23 cellular contexts compared by ENCODE assay signal in the genomic region with DNA sequence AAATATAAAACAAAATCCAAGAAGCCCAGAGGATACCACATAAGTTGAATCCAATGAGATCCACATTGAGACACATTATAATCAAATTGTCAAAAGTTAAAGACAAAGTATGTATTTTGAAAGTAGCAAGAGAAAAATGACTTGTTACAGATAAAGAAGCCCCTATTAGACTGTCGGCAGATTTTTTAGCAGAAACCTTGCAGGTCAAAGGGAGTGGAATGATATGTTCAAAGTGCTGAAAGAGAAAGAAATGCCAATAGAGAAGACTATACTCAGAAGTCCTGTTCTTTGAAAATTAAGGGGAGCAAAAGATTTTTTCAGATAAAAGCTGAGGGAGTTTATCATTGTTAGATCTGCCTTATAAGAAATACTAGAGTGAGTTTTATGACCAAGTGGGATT.
DNase-seq lines count a peak whose midpoint lies in the region; ATAC-seq and TF ChIP-seq lines count a peak whose summit lies in the region.
"Had no signal": no experiment of that assay in that cellular context is flagged by ENCODE, and none has a peak within 500 bp of the region (broad histone marks: within the 10 kb centered on the region; RNA-seq: fewer than 3 reads in every experiment).

No MANE protein-coding gene starts in this region.

- TF ChIP-seq CTCF in MCF 10A (IDR thresholded peaks at IDR 0.05; ENCODE audit: unreplicated experiment), result no peak
- no peak for TF ChIP-seq CTCF in breast epithelium (IDR thresholded peaks at IDR 0.05)
- TF ChIP-seq CTCF in WTC11 (IDR thresholded peaks at IDR 0.05), result no peak

- H3K27me3 Mint-ChIP-seq in MCF 10A (ENCODE audit: insufficient read depth, unreplicated experiment) (no peaks in the 10 kb centered on the region), WTC11 (ENCODE audit: low read depth) (no peaks in the 10 kb centered on the region)
- H3K27me3 Mint-ChIP-seq in activated T-helper 1 cell treated with anti-CD3 and anti-CD28 coated beads, Interleukin-12 subunit alpha, Interleukin-12 subunit beta, Interleukin-2, Interleukin-4 antibody, amounts not matched to agents 30 ng/mL and 10 ng/mL and 1 ng/mL, durations not matched to agents 14 hours and 24 hours and 36 hours (ENCODE audit: insufficient read depth), result no peaks in the 10 kb centered on the region
- H3K27me3 Mint-ChIP-seq: CD4-positive, alpha-beta memory T cell; CD4-positive, CD25-positive, alpha-beta regulatory T cell; CD8-positive, alpha-beta memory T cell had no signal

- H3K4me1 Mint-ChIP-seq in MCF 10A (ENCODE audit: insufficient read depth, unreplicated experiment) (no peaks in the 10 kb centered on the region), WTC11 (no peaks in the 10 kb centered on the region)
- H3K4me1 Mint-ChIP-seq in activated T-helper 1 cell treated with anti-CD3 and anti-CD28 coated beads, Interleukin-12 subunit alpha, Interleukin-12 subunit beta, Interleukin-2, Interleukin-4 antibody, amounts not matched to agents 30 ng/mL and 10 ng/mL and 1 ng/mL, durations not matched to agents 14 hours and 24 hours and 36 hours (ENCODE audit: low read depth), result no peaks in the 10 kb centered on the region
- H3K4me1 Mint-ChIP-seq: CD14-positive monocyte; CD4-positive, alpha-beta memory T cell; CD4-positive, CD25-positive, alpha-beta regulatory T cell; CD8-positive, alpha-beta memory T cell had no signal

- H3K4me3 Mint-ChIP-seq in MCF 10A (ENCODE audit: unreplicated experiment), result no peak overlapping the region
- H3K4me3 Mint-ChIP-seq in WTC11, result no peak overlapping the region
- H3K4me3 Mint-ChIP-seq in activated T-helper 1 cell treated with anti-CD3 and anti-CD28 coated beads, Interleukin-12 subunit alpha, Interleukin-12 subunit beta, Interleukin-2, Interleukin-4 antibody, amounts not matched to agents 30 ng/mL and 10 ng/mL and 1 ng/mL, durations not matched to agents 14 hours and 24 hours and 36 hours, result no peak overlapping the region
- H3K4me3 Mint-ChIP-seq: CD14-positive monocyte; CD4-positive, alpha-beta memory T cell; CD4-positive, CD25-positive, alpha-beta regulatory T cell; CD8-positive, alpha-beta memory T cell had no signal

- H3K4me3 ChIP-seq in breast epithelium, result no peak overlapping the region
- H3K4me3 ChIP-seq: BLaER1, GM12878 had no signal

- H3K36me3 ChIP-seq in breast epithelium, result no peaks in the 10 kb centered on the region
- H3K36me3 ChIP-seq: BE2C, BLaER1 had no signal

- POLR2A ChIA-PET in MCF 10A (lab: Yijun Ruan, JAX), result no interaction called here
- POLR2A ChIA-PET in WTC11 (lab: Charles Lee), result no interaction called here

- intact Hi-C loops in MCF 10A (cut with micrococcal nuclease), result no loop called here
- intact Hi-C loops in breast epithelium (cut with DNase I; ENCODE audit: low total_unique reads), result no loop called here
- intact Hi-C loops in activated T-helper 1 cell treated with anti-CD3 and anti-CD28 coated beads, Interleukin-12 subunit alpha, Interleukin-12 subunit beta, Interleukin-2, Interleukin-4 antibody, amounts not matched to agents 30 ng/mL and 10 ng/mL and 1 ng/mL, durations not matched to agents 14 hours and 24 hours and 36 hours (cut with micrococcal nuclease), result no loop called here

- H3K9me3 Mint-ChIP-seq in MCF 10A (ENCODE audit: unreplicated experiment), result peaks cover 8% of the 10 kb centered on the region
- peaks cover 46% of the 10 kb centered on the region for H3K9me3 Mint-ChIP-seq in WTC11
- H3K9me3 Mint-ChIP-seq in activated T-helper 1 cell treated with anti-CD3 and anti-CD28 coated beads, Interleukin-12 subunit alpha, Interleukin-12 subunit beta, Interleukin-2, Interleukin-4 antibody, amounts not matched to agents 30 ng/mL and 10 ng/mL and 1 ng/mL, durations not matched to agents 14 hours and 24 hours and 36 hours, result peaks cover 7% of the 10 kb centered on the region

- ATAC-seq in WTC11 (no peak), left lobe of liver (no peak)
- ATAC-seq: GM12878 had no signal

- TF ChIP-seq POLR2A in breast epithelium (IDR thresholded peaks at IDR 0.05), result no peak

- H3K27ac ChIP-seq in breast epithelium, result no peak overlapping the region
- H3K27ac ChIP-seq: BLaER1 had no signal

- H3K9me3 ChIP-seq in breast epithelium, result peaks cover 5 to 27% of the 10 kb centered on the region in 2 donors
- H3K9me3 ChIP-seq: BE2C, BLaER1 had no signal

- H3K4me1 ChIP-seq in breast epithelium, result no peaks in the 10 kb centered on the region
- H3K4me1 ChIP-seq: BE2C, BLaER1 had no signal

- no TSS peak for BruUV-seq in MCF 10A (replicated peaks; lab: Mats Ljungman, UMichigan)

- peak; percentile 2 for DNase-seq in MCF 10A (ENCODE audit: unreplicated experiment)
- no peak for DNase-seq in breast epithelium (ENCODE audit: low spot score in 2 of 2)
- DNase-seq in WTC11 (ENCODE audit: low spot score), result no peak
- no peak for DNase-seq in activated T-helper 1 cell treated with anti-CD3 and anti-CD28 coated beads, Interleukin-12 subunit alpha, Interleukin-12 subunit beta, Interleukin-2, Interleukin-4 antibody, amounts not matched to agents 30 ng/mL and 10 ng/mL and 1 ng/mL, durations not matched to agents 14 hours and 24 hours and 36 hours (ENCODE audit: low spot score)
- no peak for DNase-seq in left lobe of liver (ENCODE audit: low spot score)
- DNase-seq: 8988T; ACHN; BE2C; C1 segment of cervical spinal cord; CD4-positive, alpha-beta memory T cell; CD4-positive, CD25-positive, alpha-beta regulatory T cell; CD8-positive, alpha-beta memory T cell; COR-L47; DMS 273 treated with DMSO at 0.1 percent for 48 hours; DMS153; DMS53; DMS79; DND-41; EL; GDM1 had no signal

- no peak overlapping the region for H3K27ac Mint-ChIP-seq in MCF 10A (ENCODE audit: low read depth, unreplicated experiment)
- no peak overlapping the region for H3K27ac Mint-ChIP-seq in WTC11
- no peak overlapping the region for H3K27ac Mint-ChIP-seq in activated T-helper 1 cell treated with anti-CD3 and anti-CD28 coated beads, Interleukin-12 subunit alpha, Interleukin-12 subunit beta, Interleukin-2, Interleukin-4 antibody, amounts not matched to agents 30 ng/mL and 10 ng/mL and 1 ng/mL, durations not matched to agents 14 hours and 24 hours and 36 hours
- H3K27ac Mint-ChIP-seq: CD14-positive monocyte; CD4-positive, alpha-beta memory T cell; CD4-positive, CD25-positive, alpha-beta regulatory T cell; CD8-positive, alpha-beta memory T cell had no signal

- CTCF ChIA-PET in MCF 10A (lab: Yijun Ruan, JAX) (no interaction called here), WTC11 (lab: Charles Lee) (no interaction called here)

- H3K36me3 Mint-ChIP-seq in MCF 10A (ENCODE audit: insufficient read depth, unreplicated experiment), result no peaks in the 10 kb centered on the region
- H3K36me3 Mint-ChIP-seq in WTC11, result peaks cover 14% of the 10 kb centered on the region
- no peaks in the 10 kb centered on the region for H3K36me3 Mint-ChIP-seq in activated T-helper 1 cell treated with anti-CD3 and anti-CD28 coated beads, Interleukin-12 subunit alpha, Interleukin-12 subunit beta, Interleukin-2, Interleukin-4 antibody, amounts not matched to agents 30 ng/mL and 10 ng/mL and 1 ng/mL, durations not matched to agents 14 hours and 24 hours and 36 hours (ENCODE audit: low read depth)
- H3K36me3 Mint-ChIP-seq: CD14-positive monocyte; CD4-positive, alpha-beta memory T cell; CD4-positive, CD25-positive, alpha-beta regulatory T cell; CD8-positive, alpha-beta memory T cell had no signal

- H3K27me3 ChIP-seq in breast epithelium, result no peaks in the 10 kb centered on the region
- H3K27me3 ChIP-seq: BE2C, BLaER1 had no signal

TF ChIP-seq in WTC11, 78 proteins besides CTCF, POLR2A, EP300 and RAD21:
- TF ChIP-seq, protein P1, sequence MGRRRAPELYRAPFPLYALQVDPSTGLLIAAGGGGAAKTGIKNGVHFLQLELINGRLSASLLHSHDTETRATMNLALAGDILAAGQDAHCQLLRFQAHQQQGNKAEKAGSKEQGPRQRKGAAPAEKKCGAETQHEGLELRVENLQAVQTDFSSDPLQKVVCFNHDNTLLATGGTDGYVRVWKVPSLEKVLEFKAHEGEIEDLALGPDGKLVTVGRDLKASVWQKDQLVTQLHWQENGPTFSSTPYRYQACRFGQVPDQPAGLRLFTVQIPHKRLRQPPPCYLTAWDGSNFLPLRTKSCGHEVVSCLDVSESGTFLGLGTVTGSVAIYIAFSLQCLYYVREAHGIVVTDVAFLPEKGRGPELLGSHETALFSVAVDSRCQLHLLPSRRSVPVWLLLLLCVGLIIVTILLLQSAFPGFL (CRISPR knock-in tag; IDR thresholded peaks at IDR 0.05; ENCODE audit: borderline replicate concordance), result no peak
- TF ChIP-seq, protein P2, sequence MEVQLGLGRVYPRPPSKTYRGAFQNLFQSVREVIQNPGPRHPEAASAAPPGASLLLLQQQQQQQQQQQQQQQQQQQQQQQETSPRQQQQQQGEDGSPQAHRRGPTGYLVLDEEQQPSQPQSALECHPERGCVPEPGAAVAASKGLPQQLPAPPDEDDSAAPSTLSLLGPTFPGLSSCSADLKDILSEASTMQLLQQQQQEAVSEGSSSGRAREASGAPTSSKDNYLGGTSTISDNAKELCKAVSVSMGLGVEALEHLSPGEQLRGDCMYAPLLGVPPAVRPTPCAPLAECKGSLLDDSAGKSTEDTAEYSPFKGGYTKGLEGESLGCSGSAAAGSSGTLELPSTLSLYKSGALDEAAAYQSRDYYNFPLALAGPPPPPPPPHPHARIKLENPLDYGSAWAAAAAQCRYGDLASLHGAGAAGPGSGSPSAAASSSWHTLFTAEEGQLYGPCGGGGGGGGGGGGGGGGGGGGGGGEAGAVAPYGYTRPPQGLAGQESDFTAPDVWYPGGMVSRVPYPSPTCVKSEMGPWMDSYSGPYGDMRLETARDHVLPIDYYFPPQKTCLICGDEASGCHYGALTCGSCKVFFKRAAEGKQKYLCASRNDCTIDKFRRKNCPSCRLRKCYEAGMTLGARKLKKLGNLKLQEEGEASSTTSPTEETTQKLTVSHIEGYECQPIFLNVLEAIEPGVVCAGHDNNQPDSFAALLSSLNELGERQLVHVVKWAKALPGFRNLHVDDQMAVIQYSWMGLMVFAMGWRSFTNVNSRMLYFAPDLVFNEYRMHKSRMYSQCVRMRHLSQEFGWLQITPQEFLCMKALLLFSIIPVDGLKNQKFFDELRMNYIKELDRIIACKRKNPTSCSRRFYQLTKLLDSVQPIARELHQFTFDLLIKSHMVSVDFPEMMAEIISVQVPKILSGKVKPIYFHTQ (CRISPR knock-in tag; IDR thresholded peaks at IDR 0.05), result no peak
- TF ChIP-seq NR1H2 (CRISPR knock-in tag; IDR thresholded peaks at IDR 0.05), result no peak
- peak; percentile 86 for TF ChIP-seq ZNF317 (CRISPR knock-in tag; IDR thresholded peaks at IDR 0.05; ENCODE audit: borderline replicate concordance, low read depth)
- no peak for TF ChIP-seq TCF7 (CRISPR knock-in tag; IDR thresholded peaks at IDR 0.05; ENCODE audit: low read depth)
- TF ChIP-seq SP1 (CRISPR knock-in tag; conservative IDR thresholded peaks at IDR 0.05), result no peak
- no peak for TF ChIP-seq ESRRA (CRISPR knock-in tag; IDR thresholded peaks at IDR 0.05; ENCODE audit: borderline replicate concordance)
